Comparison of ENCODE assay signal across 10 cellular contexts in genomic region chr3:56593455-56594158, GRCh38. TPM values are rescaled to one million over a fixed set of nuclear protein-coding genes. Genes with fewer than 3 reads are reported as not detected.
A peak's percentile ranks its signal among the peaks of the same experiment; 100 is the strongest.
DNase-seq lines count a peak whose midpoint lies in the region; ATAC-seq and TF ChIP-seq lines count a peak whose summit lies in the region.
"Had no signal": no experiment of that assay in that cellular context is flagged by ENCODE, and none has a peak within 500 bp of the region (broad histone marks: within the 10 kb centered on the region; RNA-seq: fewer than 3 reads in every experiment).

No MANE protein-coding gene starts in this region.

- peaks cover 36% of the 10 kb centered on the region for H3K36me3 Mint-ChIP-seq in activated CD4-positive, alpha-beta memory T cell treated with anti-CD3 and anti-CD28 coated beads for 36 hours
- H3K36me3 Mint-ChIP-seq in type B pancreatic cell = peaks cover 48% of the 10 kb centered on the region

- ATAC-seq in HG02571 (IDR thresholded peaks at IDR 0.05; ENCODE audit: unreplicated experiment) = no peak

- no peak for TF ChIP-seq CTCF in type B pancreatic cell (conservative IDR thresholded peaks at IDR 0.05)

- intact Hi-C loops in activated CD4-positive, alpha-beta memory T cell treated with anti-CD3 and anti-CD28 coated beads for 36 hours (cut with micrococcal nuclease) = loop anchor here (2.0 kb wide), 1 partner anchor 37 kb away; the partner anchor contains the start of gene CCDC66

- CTCF ChIA-PET in activated CD4-positive, alpha-beta memory T cell treated with anti-CD3 and anti-CD28 coated beads for 36 hours (lab: Charles Lee) = interaction anchor here (0.9 kb wide), 1 partner anchor 12 kb away, joined by 3 read pairs; no protein-coding TSS in a partner anchor

- no peaks in the 10 kb centered on the region for H3K27me3 Mint-ChIP-seq in activated CD4-positive, alpha-beta memory T cell treated with anti-CD3 and anti-CD28 coated beads for 36 hours
- H3K27me3 Mint-ChIP-seq in type B pancreatic cell = no peaks in the 10 kb centered on the region

- H3K9me3 Mint-ChIP-seq in activated CD4-positive, alpha-beta memory T cell treated with anti-CD3 and anti-CD28 coated beads for 36 hours = peaks cover 3% of the 10 kb centered on the region
- no peaks in the 10 kb centered on the region for H3K9me3 Mint-ChIP-seq in type B pancreatic cell

- POLR2A ChIA-PET in activated CD4-positive, alpha-beta memory T cell treated with anti-CD3 and anti-CD28 coated beads for 36 hours (lab: Charles Lee) = no interaction called here

- H3K27ac Mint-ChIP-seq in activated CD4-positive, alpha-beta memory T cell treated with anti-CD3 and anti-CD28 coated beads for 36 hours = peak overlapping the region; percentile 87
- H3K27ac Mint-ChIP-seq in type B pancreatic cell = peak overlapping the region; percentile 68

- peaks cover 58% of the 10 kb centered on the region for H3K4me1 Mint-ChIP-seq in activated CD4-positive, alpha-beta memory T cell treated with anti-CD3 and anti-CD28 coated beads for 36 hours (ENCODE audit: low read depth)
- H3K4me1 Mint-ChIP-seq in type B pancreatic cell (ENCODE audit: unreplicated experiment) = peaks cover 13% of the 10 kb centered on the region

- H3K4me3 Mint-ChIP-seq in activated CD4-positive, alpha-beta memory T cell treated with anti-CD3 and anti-CD28 coated beads for 36 hours = peak overlapping the region; percentile 4
- no peak overlapping the region for H3K4me3 Mint-ChIP-seq in type B pancreatic cell

- peak; percentile 38 for DNase-seq in activated naive CD4-positive, alpha-beta T cell treated with Interleukin-2 at 50 U/mL for 16 hours
- no peak for DNase-seq in activated naive CD4-positive, alpha-beta T cell treated with anti-CD3 and anti-CD28 coated beads, Interleukin-2, amount 50 U/mL, for 16 hours
- DNase-seq in activated CD4-positive, alpha-beta memory T cell treated with anti-CD3 and anti-CD28 coated beads for 36 hours = peak; percentile 64
- DNase-seq in effector CD8-positive, alpha-beta T cell (lab: John Stamatoyannopoulos, UW) = peak; percentile 14
- no peak for DNase-seq in type B pancreatic cell (ENCODE audit: extremely low spot score, unreplicated experiment)
- no peak for DNase-seq in GM03348 (ENCODE audit: low spot score)
- DNase-seq in RKO (ENCODE audit: low spot score) = no peak
- DNase-seq: anterior cingulate cortex, SW 1271 had no signal

RNA-seq across cellular contexts. Expression of gene CCDC66, which starts 36.6 kb away (rescaled TPM):
- total RNA-seq in activated CD4-positive, alpha-beta memory T cell treated with anti-CD3 and anti-CD28 coated beads for 36 hours = 10 to 100 TPM; 21.0 to 29.4 TPM
- total RNA-seq in type B pancreatic cell (ENCODE audit: low replicate concordance) = 20.7 and 39.5 TPM in 2 replicates

Comparison
In these comparisons a context has a peak if more than half of its experiments do, and no peak if none do; other contexts are left out.
1. DNase-seq: peak in activated naive CD4-positive, alpha-beta T cell treated with Interleukin-2 at 50 U/mL for 16 hours (single experiment), activated CD4-positive, alpha-beta memory T cell treated with anti-CD3 and anti-CD28 coated beads for 36 hours (single experiment) and effector CD8-positive, alpha-beta T cell (single experiment); none in activated naive CD4-positive, alpha-beta T cell treated with anti-CD3 and anti-CD28 coated beads, Interleukin-2, amount 50 U/mL, for 16 hours (single experiment), type B pancreatic cell (single experiment), GM03348 (single experiment) and RKO (single experiment).